In the genomic region with DNA sequence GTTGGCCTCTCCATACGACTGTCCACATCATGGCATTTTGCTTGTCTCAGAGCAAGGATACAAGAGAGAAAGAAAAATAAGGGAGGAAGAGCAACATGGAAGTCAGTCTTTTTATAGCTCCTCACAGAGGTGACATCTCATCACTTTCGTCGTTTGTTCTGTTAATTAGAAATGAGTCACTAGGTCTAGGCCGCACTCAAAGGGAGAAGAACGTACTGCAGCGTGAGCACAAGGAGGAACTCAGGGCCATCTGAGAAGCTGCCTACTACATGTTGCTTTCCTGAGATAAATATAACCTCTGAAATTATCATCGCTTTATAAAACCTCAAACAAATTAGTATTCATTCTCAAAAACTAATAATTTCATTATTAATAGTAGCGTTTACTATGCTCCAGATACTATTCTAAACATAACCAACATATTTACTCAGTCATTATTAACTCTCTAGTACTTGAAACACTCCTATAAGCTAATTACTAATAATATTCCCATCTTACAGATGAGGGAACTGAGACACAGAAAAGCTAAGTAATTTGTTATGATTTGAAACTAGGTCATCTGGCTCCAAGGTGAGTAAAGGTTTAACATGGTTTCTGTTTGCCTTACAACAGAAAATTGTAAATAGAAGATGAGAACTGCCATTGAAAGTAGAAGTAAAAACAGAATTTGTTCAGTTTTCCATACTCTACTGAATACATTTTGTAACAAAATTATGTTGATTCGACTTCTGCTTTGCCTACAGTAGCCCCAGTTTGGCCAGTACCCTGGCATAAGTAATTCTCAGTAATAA, we compare ENCODE assay signal across 22 cellular contexts.
DNase-seq lines count a peak whose midpoint lies in the region; ATAC-seq, FAIRE-seq and TF ChIP-seq lines count a peak whose summit lies in the region.
"Had no signal": no experiment of that assay in that cellular context is flagged by ENCODE, and none has a peak within 500 bp of the region (broad histone marks: within the 10 kb centered on the region; RNA-seq: fewer than 3 reads in every experiment).

No MANE protein-coding gene starts in this region.

- no peak overlapping the region for H2BK5ac ChIP-seq in IMR-90 (ENCODE audit: low read depth, low read length, poor library complexity, severe bottlenecking)

- no peak overlapping the region for H3K14ac ChIP-seq in IMR-90 (replicated peaks; ENCODE audit: low read depth, low read length)

- no peak overlapping the region for H3K23ac ChIP-seq in IMR-90 (ENCODE audit: low read depth, low read length)

- no peak overlapping the region for H3K27ac Mint-ChIP-seq in stimulated activated effector memory CD8-positive, alpha-beta T cell treated with anti-CD3 and anti-CD28 coated beads, Interleukin-12 subunit alpha, Interleukin-12 subunit beta, amount 100 ng/mL, for 72 hours
- no peak overlapping the region for H3K27ac Mint-ChIP-seq in CD14-positive monocyte
- no peak overlapping the region for H3K27ac Mint-ChIP-seq in T-cell
- H3K27ac Mint-ChIP-seq: HFFc6; natural killer cell treated with Interleukin-12 subunit alpha and Interleukin-12 subunit beta and Interleukin-15 and Interleukin-18, amount 100 ng/mL, for 72 hours; T-helper 1 cell treated with Interleukin-12 subunit alpha and Interleukin-12 subunit beta and Interleukin-4 antibody, amounts not matched to agents 30 μg/mL and 1 μg/mL, for 36 hours had no signal

- H2AFZ ChIP-seq in IMR-90 (replicated peaks; ENCODE audit: low read length, poor library complexity), result no peak overlapping the region
- H2AFZ ChIP-seq in GM12878 (ENCODE audit: control insufficient read depth, low read depth, low read length), result no peak overlapping the region

- H2BK120ac ChIP-seq in IMR-90 (ENCODE audit: low read depth, low read length), result 0 out of 2 replicates have a peak overlapping the region, but pooled peaks have one; percentile 14

- H3K27ac ChIP-seq in IMR-90 (ENCODE audit: insufficient read depth, low read length) (no peak overlapping the region), GM12878 (ENCODE audit: control insufficient read depth, insufficient read depth) (no peak overlapping the region)
- H3K27ac ChIP-seq: tibial nerve had no signal

- H3K27me3 Mint-ChIP-seq in CD14-positive monocyte (ENCODE audit: low read depth in 3 of 3) (no peaks in the 10 kb centered on the region), T-cell (peaks cover 6 to 12% of the 10 kb centered on the region in 2 donors)
- H3K27me3 Mint-ChIP-seq: natural killer cell treated with Interleukin-12 subunit alpha and Interleukin-12 subunit beta and Interleukin-15 and Interleukin-18, amount 100 ng/mL, for 72 hours had no signal

- H2BK20ac ChIP-seq in IMR-90 (ENCODE audit: low read depth, low read length), result 0 out of 2 replicates have a peak overlapping the region, but pooled peaks have one; percentile 16

- intact Hi-C loops in IMR-90 (cut with micrococcal nuclease), result loop anchor here (2.0 to 5.0 kb wide), 2 partner anchors 625 to 1093 kb away; a partner anchor contains a TSS
- intact Hi-C loops in GM12878 (cut with micrococcal nuclease; ENCODE audit: unreplicated experiment), result loop anchor here (5.0 to 10.0 kb wide), 3 partner anchors 422 to 1111 kb away; a partner anchor contains a TSS
- intact Hi-C loops in CD14-positive monocyte (cut with micrococcal nuclease), result no loop called here

- ATAC-seq in GM19328 (IDR thresholded peaks at IDR 0.05; ENCODE audit: unreplicated experiment) (peak; percentile 45), HG02623 (IDR thresholded peaks at IDR 0.05; ENCODE audit: unreplicated experiment) (peak; percentile 40), IMR-90 (ENCODE audit: low read depth) (no peak), GM12878 (peak; percentile 81), T-cell (replicated peaks in 1 of 4) (no peak)
- no peak for ATAC-seq in stimulated activated effector memory CD8-positive, alpha-beta T cell treated with anti-CD3 and anti-CD28 coated beads, Interleukin-12 subunit alpha, Interleukin-12 subunit beta, amount 100 ng/mL, for 72 hours
- ATAC-seq: esophagus mucosa; HepG2; left colon; natural killer cell treated with Interleukin-12 subunit alpha and Interleukin-12 subunit beta and Interleukin-15 and Interleukin-18, amount 100 ng/mL, for 72 hours; stimulated activated naive CD8-positive, alpha-beta T cell treated with anti-CD3 and anti-CD28 coated beads, Interleukin-15, Interleukin-2, amounts not matched to agents 100 U/mL and 50 U/mL, for 24 hours had no signal

- H4K20me1 ChIP-seq in IMR-90 (ENCODE audit: insufficient read depth, low read length) (no peaks in the 10 kb centered on the region), GM12878 (ENCODE audit: control insufficient read depth, insufficient read depth) (no peaks in the 10 kb centered on the region)

- H3K27me3 ChIP-seq in IMR-90 (ENCODE audit: control insufficient read depth, insufficient read depth, low read length) (peaks cover 11% of the 10 kb centered on the region), GM12878 (replicated peaks in 1 of 2; ENCODE audit: control insufficient read depth in 2 of 2, insufficient read depth in 2 of 2, low read length in 1 of 2) (no peaks in the 10 kb centered on the region)
- H3K27me3 ChIP-seq: tibial nerve had no signal

- H3K4me3 ChIP-seq in IMR-90 (ENCODE audit: insufficient read depth, low read depth, low read length) (no peak overlapping the region), GM12878 (no peak overlapping the region)
- H3K4me3 ChIP-seq: tibial nerve had no signal

- H3K4me2 ChIP-seq in IMR-90 (ENCODE audit: low read depth, low read length) (no peak overlapping the region), GM12878 (ENCODE audit: control insufficient read depth, insufficient read depth) (no peak overlapping the region)

- H3K4ac ChIP-seq in IMR-90 (ENCODE audit: low read depth, low read length), result peak overlapping the region; percentile 25; the same call in 1 of the 2 replicates

- RAD21 ChIA-PET in GM12878 (lab: Charles Lee; ENCODE audit: unreplicated experiment), result interaction anchor here (0.8 to 2.4 kb wide), 8 partner anchors 10 to 991 kb away, joined by 3 to 13 read pairs (median 4); no protein-coding TSS in a partner anchor

- in situ Hi-C loops in IMR-90 (cut with MboI; ENCODE audit: low sequenced_read_pairs) (loop anchor here (10.0 to 25.0 kb wide), 2 partner anchors 601 to 1098 kb away; no protein-coding TSS in a partner anchor), GM12878 (cut with MboI) (loop anchor here (10.0 kb wide), 1 partner anchor 431 kb away; no protein-coding TSS in a partner anchor)

- H3K4me1 Mint-ChIP-seq in stimulated activated effector memory CD8-positive, alpha-beta T cell treated with anti-CD3 and anti-CD28 coated beads, Interleukin-12 subunit alpha, Interleukin-12 subunit beta, amount 100 ng/mL, for 72 hours, result no peaks in the 10 kb centered on the region
- H3K4me1 Mint-ChIP-seq in CD14-positive monocyte (no peaks in the 10 kb centered on the region), T-cell (no peaks in the 10 kb centered on the region)

- no peak for TF ChIP-seq EP300 in GM12878 (IDR thresholded peaks at IDR 0.05; ENCODE audit: borderline replicate concordance in 1 of 2, control insufficient read depth in 1 of 2, low read depth in 2 of 2, low read length in 2 of 2)

- H3K9ac ChIP-seq in IMR-90 (ENCODE audit: low read depth, low read length) (no peak overlapping the region), GM12878 (ENCODE audit: control insufficient read depth, insufficient read depth, low read length) (no peak overlapping the region)

- dilution Hi-C loops in IMR-90 (cut with HindIII; ENCODE audit: low sequenced_read_pairs, unreplicated experiment), result no loop called here

- no peaks in the 10 kb centered on the region for H3K79me2 ChIP-seq in GM12878 (ENCODE audit: control insufficient read depth, insufficient read depth, low read length)

- H4K91ac ChIP-seq in IMR-90 (ENCODE audit: insufficient read depth, low read depth, low read length), result no peak overlapping the region

- no peak overlapping the region for H3K56ac ChIP-seq in IMR-90 (ENCODE audit: extremely low read depth, insufficient read depth, low read length)

- H3K4me3 Mint-ChIP-seq in stimulated activated effector memory CD8-positive, alpha-beta T cell treated with anti-CD3 and anti-CD28 coated beads, Interleukin-12 subunit alpha, Interleukin-12 subunit beta, amount 100 ng/mL, for 72 hours, result no peak overlapping the region
- no peak overlapping the region for H3K4me3 Mint-ChIP-seq in CD14-positive monocyte
- no peak overlapping the region for H3K4me3 Mint-ChIP-seq in T-cell
- H3K4me3 Mint-ChIP-seq: HFFc6; natural killer cell treated with Interleukin-12 subunit alpha and Interleukin-12 subunit beta and Interleukin-15 and Interleukin-18, amount 100 ng/mL, for 72 hours; T-helper 1 cell treated with Interleukin-12 subunit alpha and Interleukin-12 subunit beta and Interleukin-4 antibody, amounts not matched to agents 30 μg/mL and 1 μg/mL, for 36 hours had no signal

- TF ChIP-seq POLR2A in IMR-90 (IDR thresholded peaks at IDR 0.05; ENCODE audit: low read depth, low read length), result no peak
- TF ChIP-seq POLR2A in GM12878 (IDR thresholded peaks at IDR 0.05; ENCODE audit: low read depth, low read length), result no peak

- H3K4me1 ChIP-seq in IMR-90 (ENCODE audit: control insufficient read depth, insufficient read depth, low read length), result peaks cover 4% of the 10 kb centered on the region; the same call in 1 of the 2 replicates
- no peaks in the 10 kb centered on the region for H3K4me1 ChIP-seq in GM12878 (ENCODE audit: control insufficient read depth, insufficient read depth, low read length)

- FAIRE-seq in GM12878 (lab: Jason Lieb, UNC), result no peak
- FAIRE-seq: GM19239, HepG2 had no signal

- H3K9me3 ChIP-seq in IMR-90 (ENCODE audit: control insufficient read depth, insufficient read depth, low read length) (no peaks in the 10 kb centered on the region), GM12878 (replicated peaks; ENCODE audit: control insufficient read depth, insufficient read depth, low read length) (no peaks in the 10 kb centered on the region)
- H3K9me3 ChIP-seq: tibial nerve had no signal

- H2AK9ac ChIP-seq in IMR-90 (replicated peaks; ENCODE audit: low read depth, low read length, poor library complexity), result no peak overlapping the region

- 96 to 100% methylated on average over 1 to 6 of the region's 9 CpGs for WGBS in IMR-90 (ENCODE audit: extremely low coverage in 2 of 2, insufficient read length in 1 of 2), 2 experiments
- 19% methylated on average over 9 of the region's 9 CpGs for WGBS in GM12878 (ENCODE audit: insufficient coverage, insufficient replicate concordance, low lambda C conversion rate, missing lambda C conversion rate)

- H3K36me3 ChIP-seq in IMR-90 (ENCODE audit: control insufficient read depth, insufficient read depth, low read length) (no peaks in the 10 kb centered on the region), GM12878 (ENCODE audit: control insufficient read depth in 2 of 2, insufficient read depth in 2 of 2, low read length in 1 of 2) (no peaks in the 10 kb centered on the region)
- H3K36me3 ChIP-seq: tibial nerve had no signal

- H2AK5ac ChIP-seq in IMR-90 (ENCODE audit: low read depth, low read length), result 0 out of 2 replicates have a peak overlapping the region, but pooled peaks have one; percentile 35

- TF ChIP-seq CTCF in IMR-90 (conservative IDR thresholded peaks at IDR 0.05; ENCODE audit: low read depth, low read length) (no peak), GM12878 (IDR thresholded peaks at IDR 0.05 in 2 of 3, conservative IDR thresholded peaks at IDR 0.05 in 1 of 3; ENCODE audit: control insufficient read depth in 2 of 3, extremely low read depth in 1 of 3, insufficient read depth in 1 of 3, low read depth in 3 of 3, low read length in 3 of 3) (no peak), CD14-positive monocyte (IDR thresholded peaks at IDR 0.05) (no peak)

- H4K5ac ChIP-seq in IMR-90 (ENCODE audit: low read depth, low read length), result no peak overlapping the region

- BruUV-seq in IMR-90 (replicated peaks; lab: Mats Ljungman, UMichigan), result no TSS peak
- BruUV-seq in GM12878 (replicated peaks; lab: Mats Ljungman, UMichigan), result no TSS peak

- no peak overlapping the region for H4K8ac ChIP-seq in IMR-90 (ENCODE audit: low read depth in 2 of 2, low read length in 2 of 2)

- no peaks in the 10 kb centered on the region for H3K79me1 ChIP-seq in IMR-90 (ENCODE audit: low read depth in 1 of 2, low read length in 2 of 2)

- no peak overlapping the region for H3K18ac ChIP-seq in IMR-90 (ENCODE audit: low read depth, low read length)

- peaks cover 14% of the 10 kb centered on the region for H3K9me1 ChIP-seq in IMR-90 (ENCODE audit: insufficient read depth, low read length)

- TF ChIP-seq RAD21 in IMR-90 (IDR thresholded peaks at IDR 0.05; ENCODE audit: low read length) (no peak), GM12878 (IDR thresholded peaks at IDR 0.05; ENCODE audit: insufficient read depth, low read depth, low read length) (no peak)

- CTCF ChIA-PET in IMR-90 (lab: Yijun Ruan, JAX) (interaction anchor here (0.6 to 0.9 kb wide), 11 partner anchors 170 to 1967 kb away, joined by 3 to 7 read pairs (median 3); no protein-coding TSS in a partner anchor), GM12878 (lab: Yijun Ruan, JAX) (interaction anchor here (0.6 to 3.5 kb wide), 23 partner anchors 10 to 1107 kb away, joined by 3 to 46 read pairs (median 4); no protein-coding TSS in a partner anchor), T-cell (lab: Charles Lee) (interaction anchor here (1.0 to 1.4 kb wide), 3 partner anchors 9 to 989 kb away, joined by 4 to 15 read pairs (median 4); no protein-coding TSS in a partner anchor)

- no peaks in the 10 kb centered on the region for H3K36me3 Mint-ChIP-seq in stimulated activated effector memory CD8-positive, alpha-beta T cell treated with anti-CD3 and anti-CD28 coated beads, Interleukin-12 subunit alpha, Interleukin-12 subunit beta, amount 100 ng/mL, for 72 hours
- H3K36me3 Mint-ChIP-seq in CD14-positive monocyte, result no peaks in the 10 kb centered on the region
- no peaks in the 10 kb centered on the region for H3K36me3 Mint-ChIP-seq in T-cell
- H3K36me3 Mint-ChIP-seq: natural killer cell treated with Interleukin-12 subunit alpha and Interleukin-12 subunit beta and Interleukin-15 and Interleukin-18, amount 100 ng/mL, for 72 hours had no signal

- H2BK15ac ChIP-seq in IMR-90 (ENCODE audit: low read depth, low read length), result no peak overlapping the region

- POLR2A ChIA-PET in IMR-90 (lab: Charles Lee; ENCODE audit: unreplicated experiment), result no interaction called here
- POLR2A ChIA-PET in GM12878 (lab: Charles Lee), result interaction anchor here (0.6 kb wide), 1 partner anchor 270 kb away, joined by 4 read pairs; no protein-coding TSS in a partner anchor
- POLR2A ChIA-PET in T-cell (lab: Charles Lee), result interaction anchor here in 1 of 2 donors (0.6 kb wide), 1 partner anchor 512 kb away, joined by 3 read pairs; no protein-coding TSS in a partner anchor

- SMC1A ChIA-PET in GM12878 (lab: Charles Lee; ENCODE audit: uncharacterized antibody, unreplicated experiment), result interaction anchor here (0.7 to 4.2 kb wide), 16 partner anchors 8 to 1002 kb away, joined by 3 to 41 read pairs (median 4); no protein-coding TSS in a partner anchor

- H3K9me3 Mint-ChIP-seq in stimulated activated effector memory CD8-positive, alpha-beta T cell treated with anti-CD3 and anti-CD28 coated beads, Interleukin-12 subunit alpha, Interleukin-12 subunit beta, amount 100 ng/mL, for 72 hours, result no peaks in the 10 kb centered on the region
- no peaks in the 10 kb centered on the region for H3K9me3 Mint-ChIP-seq in CD14-positive monocyte
- H3K9me3 Mint-ChIP-seq in T-cell, result no peaks in the 10 kb centered on the region
- H3K9me3 Mint-ChIP-seq: HFFc6; natural killer cell treated with Interleukin-12 subunit alpha and Interleukin-12 subunit beta and Interleukin-15 and Interleukin-18, amount 100 ng/mL, for 72 hours; T-helper 1 cell treated with Interleukin-12 subunit alpha and Interleukin-12 subunit beta and Interleukin-4 antibody, amounts not matched to agents 30 μg/mL and 1 μg/mL, for 36 hours had no signal

- DNase-seq in IMR-90 (no peak), GM12878 (ENCODE audit: low read depth, low spot score) (no peak), NCI-H1092 treated with DMSO at 0.1 percent for 48 hours (lab: John Stamatoyannopoulos, UW) (no peak), CD14-positive monocyte (ENCODE audit: low spot score) (no peak), T-cell (no peak)
- DNase-seq in stimulated activated effector memory CD8-positive, alpha-beta T cell treated with anti-CD3 and anti-CD28 coated beads, Interleukin-12 subunit alpha, Interleukin-12 subunit beta, amount 100 ng/mL, for 72 hours (ENCODE audit: low spot score in 2 of 2), result no peak
- DNase-seq: activated CD4-positive, alpha-beta T cell treated with anti-CD3 and anti-CD28 coated beads, Interleukin-2, amount 50 U/mL, for 4 hours; activated gamma-delta T cell; DMS79 treated with DMSO at 0.1 percent for 48 hours; left colon; NCI-H2029; Right ventricle myocardium superior; stimulated activated naive CD8-positive, alpha-beta T cell treated with anti-CD3 and anti-CD28 coated beads, Interleukin-15, Interleukin-2, amounts not matched to agents 100 U/mL and 50 U/mL, for 24 hours had no signal

Comparison
In these comparisons a context has a peak if more than half of its experiments do, and no peak if none do; other contexts are left out.
1. ATAC-seq: peak in GM19328 (single experiment), HG02623 (single experiment) and GM12878 (single experiment); none in IMR-90 (single experiment), stimulated activated effector memory CD8-positive, alpha-beta T cell treated with anti-CD3 and anti-CD28 coated beads, Interleukin-12 subunit alpha, Interleukin-12 subunit beta, amount 100 ng/mL, for 72 hours (single experiment) and T-cell (0 of 4).
2. intact Hi-C loops: an anchor here in IMR-90 (2.0 to 5.0 kb wide) and GM12878 (5.0 to 10.0 kb wide); none called in CD14-positive monocyte.